Comparison of ENCODE assay signal across 1 cellular context in the genomic region with DNA sequence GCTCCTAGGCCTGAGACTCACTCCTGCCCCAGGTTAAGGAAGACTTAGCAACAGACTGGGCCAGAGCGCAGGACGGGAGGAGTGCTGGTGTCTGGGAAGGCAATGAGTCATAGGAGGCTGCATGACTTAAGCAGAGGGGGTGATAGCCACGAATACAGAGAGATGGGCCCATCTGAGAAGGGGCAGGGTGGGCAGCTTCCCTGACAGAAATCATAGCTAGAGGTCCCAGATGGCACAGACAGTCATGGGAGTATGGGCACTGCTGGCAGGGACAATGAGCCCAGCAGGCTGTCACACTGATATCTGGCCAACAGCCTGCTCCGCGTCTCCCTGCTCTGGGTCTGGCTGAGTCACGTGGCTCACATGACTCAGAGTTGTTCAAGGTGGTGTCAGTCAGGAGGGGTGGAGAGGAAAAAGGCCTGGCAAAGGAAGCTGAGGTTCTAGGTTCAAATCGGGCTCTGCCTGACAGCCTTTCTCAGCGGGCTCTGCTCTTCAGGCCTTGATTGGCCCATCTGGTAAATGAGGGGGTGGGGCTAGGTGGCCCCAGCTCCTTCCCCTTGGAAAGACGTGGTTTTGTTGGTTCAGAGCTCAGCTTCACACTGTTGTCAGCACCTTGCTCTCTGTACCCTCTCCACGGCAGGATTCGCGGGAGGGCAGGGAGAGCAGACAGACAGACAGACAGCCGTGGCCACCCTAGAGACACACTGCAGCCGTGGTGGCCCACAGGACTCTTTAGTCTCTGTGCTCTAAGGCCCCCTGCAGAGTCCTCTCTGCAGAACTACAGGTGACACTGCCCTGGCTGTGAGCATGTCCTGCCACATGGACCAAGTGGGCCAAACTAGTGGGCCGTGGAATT.
TF ChIP-seq lines count a peak whose summit lies in the region.

No MANE protein-coding gene starts in this region.

TF ChIP-seq in A549, 52 proteins besides CTCF, POLR2A, EP300 and RAD21 (continued from another document):
- no peak for TF ChIP-seq PBX3 (IDR thresholded peaks at IDR 0.05)
- TF ChIP-seq MAX (IDR thresholded peaks at IDR 0.05) = peak; percentile 87
- no peak for TF ChIP-seq ESRRA (IDR thresholded peaks at IDR 0.05; ENCODE audit: borderline replicate concordance, low read length)
- peak; percentile 80 for TF ChIP-seq JUNB (IDR thresholded peaks at IDR 0.05)
- no peak for TF ChIP-seq EHF (CRISPR knock-in tag; IDR thresholded peaks at IDR 0.05)
- peak; percentile 94 for TF ChIP-seq USF2 (IDR thresholded peaks at IDR 0.05)
- peak; percentile 73 for TF ChIP-seq FOSL2 (IDR thresholded peaks at IDR 0.05)
- peak; percentile 92 for TF ChIP-seq FOSL2 (CRISPR knock-in tag; IDR thresholded peaks at IDR 0.05)
- no peak for TF ChIP-seq ATOH8 (CRISPR knock-in tag; IDR thresholded peaks at IDR 0.05; ENCODE audit: low read depth)
- TF ChIP-seq CHD2 (IDR thresholded peaks at IDR 0.05; ENCODE audit: low read length, partially characterized antibody) = no peak
- TF ChIP-seq, protein P1, sequence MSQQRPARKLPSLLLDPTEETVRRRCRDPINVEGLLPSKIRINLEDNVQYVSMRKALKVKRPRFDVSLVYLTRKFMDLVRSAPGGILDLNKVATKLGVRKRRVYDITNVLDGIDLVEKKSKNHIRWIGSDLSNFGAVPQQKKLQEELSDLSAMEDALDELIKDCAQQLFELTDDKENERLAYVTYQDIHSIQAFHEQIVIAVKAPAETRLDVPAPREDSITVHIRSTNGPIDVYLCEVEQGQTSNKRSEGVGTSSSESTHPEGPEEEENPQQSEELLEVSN (IDR thresholded peaks at IDR 0.05; ENCODE audit: borderline replicate concordance, low read depth) = no peak; the same call in 1 of the 2 replicates
